ENCODE assay signal across 25 cellular contexts in the genomic region with DNA sequence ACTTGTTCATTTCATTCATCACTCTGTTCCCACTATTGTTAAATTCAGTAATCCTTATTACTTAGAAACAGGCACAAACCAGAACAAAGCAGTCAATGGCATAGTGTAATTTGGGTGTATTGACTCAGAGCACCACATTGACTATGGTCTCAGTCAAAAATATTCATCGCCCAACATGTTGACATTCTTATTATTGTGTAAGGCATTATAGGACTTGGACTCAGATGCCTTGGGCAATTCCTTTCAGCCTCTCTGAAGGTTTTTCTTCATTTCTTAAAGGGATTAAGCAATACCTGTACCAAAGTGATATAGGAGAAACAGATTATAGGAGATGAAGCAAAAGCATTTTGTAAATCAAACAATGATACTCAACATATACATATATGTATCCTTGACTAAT.
A peak's percentile ranks its signal among the peaks of the same experiment; 100 is the strongest.
DNase-seq lines count a peak whose midpoint lies in the region; ATAC-seq and TF ChIP-seq lines count a peak whose summit lies in the region.
"Had no signal": no experiment of that assay in that cellular context is flagged by ENCODE, and none has a peak within 500 bp of the region (broad histone marks: within the 10 kb centered on the region; RNA-seq: fewer than 3 reads in every experiment).

No MANE protein-coding gene starts in this region.

- TF ChIP-seq CTCF in mammary epithelial cell (conservative IDR thresholded peaks at IDR 0.05 in 1 of 2, IDR thresholded peaks at IDR 0.05 in 1 of 2; ENCODE audit: extremely low read depth in 1 of 2, insufficient read depth in 1 of 2, low read depth in 1 of 2, low read length in 2 of 2) (no peak), neural cell (IDR thresholded peaks at IDR 0.05; ENCODE audit: poor library complexity, severe bottlenecking) (no peak)

- H3K9me3 ChIP-seq in mammary epithelial cell (replicated peaks; ENCODE audit: insufficient read depth, low read length) (peaks cover 3% of the 10 kb centered on the region), neural cell (ENCODE audit: low read length) (no peaks in the 10 kb centered on the region)
- H3K9me3 ChIP-seq: BE2C had no signal

- BruUV-seq in mammary epithelial cell (replicated peaks; lab: Mats Ljungman, UMichigan) = no TSS peak

- H3K4me1 ChIP-seq in mammary epithelial cell (ENCODE audit: insufficient read depth, low read length) = peaks cover 21% of the 10 kb centered on the region
- H3K4me1 ChIP-seq: BE2C had no signal

- H3K27ac ChIP-seq in mammary epithelial cell (ENCODE audit: insufficient read depth, low read depth, low read length) = no peak overlapping the region
- H3K27ac ChIP-seq in neural cell (ENCODE audit: low read length) = peak overlapping the region; percentile 74

- no peak overlapping the region for H3K4me3 ChIP-seq in mammary epithelial cell (replicated peaks in 1 of 3; ENCODE audit: insufficient read depth in 1 of 3, low read depth in 2 of 3, low read length in 3 of 3)
- H3K4me3 ChIP-seq in neural cell (ENCODE audit: low read length) = no peak overlapping the region

- no peaks in the 10 kb centered on the region for H3K79me2 ChIP-seq in mammary epithelial cell (ENCODE audit: insufficient read depth, low read length)
- no peaks in the 10 kb centered on the region for H3K79me2 ChIP-seq in neural cell (replicated peaks; ENCODE audit: insufficient read depth, low read length)

- ATAC-seq in HG02870 (IDR thresholded peaks at IDR 0.05; ENCODE audit: unreplicated experiment) = no peak
- ATAC-seq: activated T-cell treated with anti-CD3 and anti-CD28 coated beads, Interleukin-2, amount 50 U/mL, for 4 hours; left cardiac atrium; PC-3 had no signal

- TF ChIP-seq EP300 in neural cell (conservative IDR thresholded peaks at IDR 0.05; ENCODE audit: poor library complexity, severe bottlenecking) = no peak

- H3K4me2 ChIP-seq in mammary epithelial cell (ENCODE audit: insufficient read depth, low read depth, low read length) (no peak overlapping the region), neural cell (ENCODE audit: low read length) (no peak overlapping the region)

- 87% methylated on average over 1 of the region's 1 CpG for WGBS in mammary epithelial cell (ENCODE audit: low coverage, missing lambda C conversion rate)

- TF ChIP-seq RAD21 in neural cell (conservative IDR thresholded peaks at IDR 0.05) = no peak

- in situ Hi-C loops in mammary epithelial cell (cut with MboI; ENCODE audit: low sequenced_read_pairs in 2 of 2) = no loop called here

- H3K27me3 ChIP-seq in mammary epithelial cell (ENCODE audit: insufficient read depth, low read length) = no peaks in the 10 kb centered on the region
- no peaks in the 10 kb centered on the region for H3K27me3 ChIP-seq in neural cell (ENCODE audit: insufficient read depth, low read depth, low read length)
- H3K27me3 ChIP-seq: BE2C had no signal

- peaks cover 10% of the 10 kb centered on the region for H3F3A ChIP-seq in neural cell (ENCODE audit: insufficient read depth, low read length, poor library complexity, severe bottlenecking)

- H3K9me2 ChIP-seq in neural cell (ENCODE audit: insufficient read depth, low read length) = no peaks in the 10 kb centered on the region

- dilution Hi-C loops in mammary epithelial cell (cut with HindIII; ENCODE audit: low sequenced_read_pairs) = no loop called here

- DNase-seq in SKM-1 treated with dmso at 0.1 percent for 144 hours (lab: John Stamatoyannopoulos, UW; ENCODE audit: unreplicated experiment) (peak; percentile 26), SKM-1 (lab: John Stamatoyannopoulos, UW; ENCODE audit: unreplicated experiment) (no peak), NOMO-1 (lab: John Stamatoyannopoulos, UW; ENCODE audit: unreplicated experiment in 2 of 2) (peak; percentile 80 to 90), mammary epithelial cell (peak; percentile 35), HPDE6-E6E7 (ENCODE audit: extremely low spot score) (no peak)
- no peak for DNase-seq in activated T-cell treated with anti-CD3 and anti-CD28 coated beads, Interleukin-2, amount 50 U/mL, for 1 hour
- DNase-seq: activated CD4-positive, CD25-positive, alpha-beta regulatory T cell treated with anti-CD3 and anti-CD28 coated beads, Interleukin-2, amount 50 U/mL, for 72 hours; activated CD8-positive, alpha-beta memory T cell treated with anti-CD3 and anti-CD28 coated beads for 24 hours; activated naive CD4-positive, alpha-beta T cell; activated T-cell treated with anti-CD3 and anti-CD28 coated beads, Interleukin-2, amount 50 U/mL, for 4 hours; amygdala; BE2C; DMS79; GF-D8; left cardiac atrium; NCI-H1092 treated with DMSO at 0.1 percent for 48 hours; NCI-H187 treated with DMSO at 0.1 percent for 48 hours; NCI-H774; nucleus accumbens; PC-3; Right ventricle myocardium superior; small intestine; stimulated activated CD4-positive, alpha-beta T cell treated with anti-CD3 and anti-CD28 coated beads, Interleukin-1b, Interleukin-23, amount 100 ng/mL, for 48 hours had no signal

- intact Hi-C loops in mammary epithelial cell (cut with micrococcal nuclease) = no loop called here

- no peak overlapping the region for H3K9ac ChIP-seq in mammary epithelial cell (ENCODE audit: insufficient read depth, low read length)
- H3K9ac ChIP-seq in neural cell (ENCODE audit: low read length) = no peak overlapping the region

- CTCF ChIA-PET in mammary epithelial cell (lab: Charles Lee; ENCODE audit: low non-redundant PET) = no interaction called here

- H2AFZ ChIP-seq in mammary epithelial cell (ENCODE audit: low read depth, low read length) (no peak overlapping the region), neural cell (ENCODE audit: low read depth, low read length) (no peak overlapping the region)

- H4K20me1 ChIP-seq in mammary epithelial cell (ENCODE audit: insufficient read depth, low read length) (no peaks in the 10 kb centered on the region), neural cell (ENCODE audit: insufficient read depth) (no peaks in the 10 kb centered on the region)

- H3K36me3 ChIP-seq in mammary epithelial cell (ENCODE audit: insufficient read depth, low read length) (no peaks in the 10 kb centered on the region), neural cell (ENCODE audit: insufficient read depth, low read length) (no peaks in the 10 kb centered on the region)
- H3K36me3 ChIP-seq: BE2C had no signal

TF ChIP-seq in neural cell, 6 proteins besides CTCF, POLR2A, EP300 and RAD21:
- TF ChIP-seq EZH2 (IDR thresholded peaks at IDR 0.05; ENCODE audit: borderline replicate concordance, insufficient read depth, low read length, poor library complexity, severe bottlenecking) = no peak
- no peak for TF ChIP-seq SMC3 (conservative IDR thresholded peaks at IDR 0.05; ENCODE audit: poor library complexity)
- no peak for TF ChIP-seq POLR2AphosphoS5 (IDR thresholded peaks at IDR 0.05)
- no peak for TF ChIP-seq TAF1 (IDR thresholded peaks at IDR 0.05; ENCODE audit: low read depth)
- TF ChIP-seq REST (IDR thresholded peaks at IDR 0.05; ENCODE audit: borderline replicate concordance) = no peak
- no peak for TF ChIP-seq MXI1 (conservative IDR thresholded peaks at IDR 0.05; ENCODE audit: poor library complexity, severe bottlenecking)

Comparison
In these comparisons a context has a peak if more than half of its experiments do, and no peak if none do; other contexts are left out.
1. DNase-seq: peak in SKM-1 treated with dmso at 0.1 percent for 144 hours (single experiment), NOMO-1 (2 of 2) and mammary epithelial cell (single experiment); none in SKM-1 (single experiment), HPDE6-E6E7 (single experiment) and activated T-cell treated with anti-CD3 and anti-CD28 coated beads, Interleukin-2, amount 50 U/mL, for 1 hour (single experiment).